21 cellular contexts compared by ENCODE assay signal in the genomic region with DNA sequence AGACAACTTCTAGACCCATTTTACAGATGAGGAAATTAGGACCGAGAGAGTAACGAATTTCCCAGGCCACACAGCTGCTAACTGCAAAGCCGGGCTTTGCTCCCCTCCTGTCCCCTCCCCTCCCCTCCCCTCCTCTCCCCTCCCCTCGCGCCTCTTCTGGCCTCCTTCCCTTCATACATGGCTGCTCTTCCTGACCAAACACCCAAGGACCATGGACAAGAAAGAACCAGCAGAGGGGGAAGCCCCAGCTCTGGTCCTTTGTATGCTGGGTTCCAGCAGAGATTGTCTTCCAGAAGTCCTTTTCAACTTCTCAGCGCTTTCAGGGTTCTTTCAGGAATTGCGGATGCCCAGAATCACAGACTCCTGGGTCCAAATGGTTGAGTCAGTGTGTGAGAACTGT. TPM values are rescaled to one million over a fixed set of nuclear protein-coding genes. Genes with fewer than 3 reads are reported as not detected.
"Had no signal": no experiment of that assay in that cellular context is flagged by ENCODE, and none has a peak within 500 bp of the region (broad histone marks: within the 10 kb centered on the region; RNA-seq: fewer than 3 reads in every experiment).

No MANE protein-coding gene starts in this region.

- H3K9me3 ChIP-seq: left lung, pancreas, stomach, thoracic aorta, vagina had no signal

- DNase-seq: activated B cell treated with CpG ODN at 0.5 μM for 24 hours; activated CD4-positive, alpha-beta T cell treated with anti-CD3 and anti-CD28 coated beads for 48 hours; activated CD8-positive, alpha-beta memory T cell treated with anti-CD3 and anti-CD28 coated beads, Interleukin-2, amount 50 U/mL, for 48 hours; activated CD8-positive, alpha-beta T cell treated with anti-CD3 and anti-CD28 coated beads for 36 hours; activated gamma-delta T cell treated with Interleukin-2 at 50 U/mL for 16 hours; activated T-cell treated with anti-CD3 and anti-CD28 coated beads, Interleukin-2, amount 50 U/mL, for 72 hours; dermis blood vessel endothelial cell; heart left ventricle; pancreas; stimulated activated CD4-positive, alpha-beta T cell treated with anti-CD3 and anti-CD28 coated beads, Interleukin-12 subunit alpha, Interleukin-12 subunit beta, amount 100 ng/mL, for 4 hours; stimulated activated CD4-positive, alpha-beta T cell treated with anti-CD3 and anti-CD28 coated beads, Interleukin-2, amount 100 ng/mL, for 24 hours; stomach; SW 1271 had no signal

- H3K27me3 ChIP-seq: heart left ventricle, left lung, pancreas, stomach, vagina had no signal

- H3K4me1 Mint-ChIP-seq: activated B cell treated with CpG ODN at 0.5 μM for 24 hours had no signal

- H3K36me3 ChIP-seq: heart left ventricle, left lung, pancreas, stomach, thoracic aorta, vagina had no signal

- H3K27ac Mint-ChIP-seq: activated B cell treated with CpG ODN at 0.5 μM for 24 hours; activated CD8-positive, alpha-beta T cell treated with anti-CD3 and anti-CD28 coated beads for 36 hours; activated naive CD8-positive, alpha-beta T cell; activated T-cell treated with anti-CD3 and anti-CD28 coated beads, Interleukin-2, amount 50 U/mL, for 72 hours had no signal

- H3K27ac ChIP-seq: heart left ventricle, left lung, pancreas, stomach, thoracic aorta, vagina had no signal

- ATAC-seq: activated CD8-positive, alpha-beta T cell treated with anti-CD3 and anti-CD28 coated beads for 36 hours; activated T-cell treated with anti-CD3 and anti-CD28 coated beads, Interleukin-2, amount 50 U/mL, for 72 hours; heart left ventricle; pancreas had no signal

- H3K4me3 Mint-ChIP-seq: activated B cell treated with CpG ODN at 0.5 μM for 24 hours; activated CD8-positive, alpha-beta T cell treated with anti-CD3 and anti-CD28 coated beads for 36 hours; activated naive CD8-positive, alpha-beta T cell; activated T-cell treated with anti-CD3 and anti-CD28 coated beads, Interleukin-2, amount 50 U/mL, for 72 hours had no signal

- H3K27me3 Mint-ChIP-seq: activated CD8-positive, alpha-beta T cell treated with anti-CD3 and anti-CD28 coated beads for 36 hours; activated naive CD8-positive, alpha-beta T cell had no signal

- H3K4me3 ChIP-seq: heart left ventricle, left lung, pancreas, stomach, thoracic aorta, vagina had no signal

- H3K36me3 Mint-ChIP-seq: activated naive CD8-positive, alpha-beta T cell had no signal

- H3K9me3 Mint-ChIP-seq: activated B cell treated with CpG ODN at 0.5 μM for 24 hours; activated CD8-positive, alpha-beta T cell treated with anti-CD3 and anti-CD28 coated beads for 36 hours; activated T-cell treated with anti-CD3 and anti-CD28 coated beads, Interleukin-2, amount 50 U/mL, for 72 hours had no signal

- H3K4me1 ChIP-seq: vagina had no signal

RNA-seq across cellular contexts. Expression of gene TMEM72, which starts 3.6 kb away (rescaled TPM):
- total RNA-seq: activated B cell treated with CpG ODN at 0.5 μM for 24 hours; activated CD8-positive, alpha-beta T cell treated with anti-CD3 and anti-CD28 coated beads for 36 hours; activated T-cell treated with anti-CD3 and anti-CD28 coated beads, Interleukin-2, amount 50 U/mL, for 72 hours; chondrocyte; dermis blood vessel endothelial cell; epithelial cell of proximal tubule; frontal cortex; T-helper 2 cell treated with Interferon-gamma antibody and Interleukin-4, amounts not matched to agents 100 ng/mL and 5 ng/mL, for 36 hours; thoracic aorta; vagina had no signal
- polyA plus RNA-seq: heart left ventricle had no signal
